In genomic region chr1:1156140-1157032, GRCh38 we compare ENCODE assay signal across 12 cellular contexts. TPM values are rescaled to one million over a fixed set of nuclear protein-coding genes. Genes with fewer than 3 reads are reported as not detected.
DNase-seq lines count a peak whose midpoint lies in the region; ATAC-seq and TF ChIP-seq lines count a peak whose summit lies in the region.
"Had no signal": no experiment of that assay in that cellular context is flagged by ENCODE, and none has a peak within 500 bp of the region (broad histone marks: within the 10 kb centered on the region; RNA-seq: fewer than 3 reads in every experiment).

No MANE protein-coding gene starts in this region.

- no peak for ATAC-seq in T-helper 17 cell
- no peak for ATAC-seq in stimulated activated naive B cell treated with anti-CD40 and anti-IgM and Interleukin-4, amounts not matched to agents 10 μg/mL and 1 μg/mL and 100 μg/mL, for 72 hours (replicated peaks)
- no peak for ATAC-seq in mucosa of descending colon
- ATAC-seq in GM21723 (IDR thresholded peaks at IDR 0.05; ENCODE audit: unreplicated experiment), result no peak

- H3K9me3 ChIP-seq in T-helper 17 cell (ENCODE audit: control insufficient read depth, low read length, poor library complexity, severe bottlenecking), result no peaks in the 10 kb centered on the region
- H3K9me3 ChIP-seq in mucosa of descending colon, result no peaks in the 10 kb centered on the region

- H3K36me3 Mint-ChIP-seq in activated T-cell treated with anti-CD3 and anti-CD28 coated beads, Interleukin-2, amount 50 U/mL, for 24 hours (ENCODE audit: low read depth), result no peaks in the 10 kb centered on the region
- no peaks in the 10 kb centered on the region for H3K36me3 Mint-ChIP-seq in T-helper 17 cell (ENCODE audit: low read depth)
- peaks cover 5 to 11% of the 10 kb centered on the region in 2 donors for H3K36me3 Mint-ChIP-seq in stimulated activated naive B cell treated with anti-CD40 and anti-IgM and Interleukin-4, amounts not matched to agents 10 μg/mL and 1 μg/mL and 100 μg/mL, for 72 hours
- H3K36me3 Mint-ChIP-seq: type B pancreatic cell had no signal

- peak overlapping the region; percentile 41 for H3K4me3 Mint-ChIP-seq in activated T-cell treated with anti-CD3 and anti-CD28 coated beads, Interleukin-2, amount 50 U/mL, for 24 hours
- H3K4me3 Mint-ChIP-seq in T-helper 17 cell, result peak overlapping the region; percentile 77
- peak overlapping the region; percentile 50 to 69 for H3K4me3 Mint-ChIP-seq in stimulated activated naive B cell treated with anti-CD40 and anti-IgM and Interleukin-4, amounts not matched to agents 10 μg/mL and 1 μg/mL and 100 μg/mL, for 72 hours

- no peak overlapping the region for H3K27ac Mint-ChIP-seq in activated T-cell treated with anti-CD3 and anti-CD28 coated beads, Interleukin-2, amount 50 U/mL, for 24 hours
- no peak overlapping the region for H3K27ac Mint-ChIP-seq in T-helper 17 cell
- H3K27ac Mint-ChIP-seq in stimulated activated naive B cell treated with anti-CD40 and anti-IgM and Interleukin-4, amounts not matched to agents 10 μg/mL and 1 μg/mL and 100 μg/mL, for 72 hours, result peak overlapping the region; percentile 59
- H3K27ac Mint-ChIP-seq: type B pancreatic cell had no signal

- H3K27me3 Mint-ChIP-seq in activated T-cell treated with anti-CD3 and anti-CD28 coated beads, Interleukin-2, amount 50 U/mL, for 24 hours, result no peaks in the 10 kb centered on the region
- no peaks in the 10 kb centered on the region for H3K27me3 Mint-ChIP-seq in T-helper 17 cell
- H3K27me3 Mint-ChIP-seq in stimulated activated naive B cell treated with anti-CD40 and anti-IgM and Interleukin-4, amounts not matched to agents 10 μg/mL and 1 μg/mL and 100 μg/mL, for 72 hours, result no peaks in the 10 kb centered on the region
- H3K27me3 Mint-ChIP-seq: type B pancreatic cell had no signal

- no peak for DNase-seq in activated T-cell treated with anti-CD3 and anti-CD28 coated beads, Interleukin-2, amount 50 U/mL, for 24 hours
- no peak for DNase-seq in activated T-cell treated with anti-CD3 and anti-CD28 coated beads, Interleukin-2, amount 50 U/mL, for 1 hour
- DNase-seq in T-helper 17 cell, result no peak
- DNase-seq in head of caudate nucleus, result peak in 35 of 42 donors; percentile 11 to 77 (median 35)
- no peak for DNase-seq in stimulated activated naive B cell treated with anti-CD40 and anti-IgM and Interleukin-4, amounts not matched to agents 10 μg/mL and 1 μg/mL and 100 μg/mL, for 72 hours
- DNase-seq in GOT3 (lab: John Stamatoyannopoulos, UW), result no peak
- DNase-seq in mucosa of descending colon, result no peak
- DNase-seq: DMS 273 treated with DMSO at 0.1 percent for 48 hours, SW 1271 had no signal

- TF ChIP-seq CTCF in mucosa of descending colon (IDR thresholded peaks at IDR 0.05), result no peak

- H3K36me3 ChIP-seq in mucosa of descending colon (ENCODE audit: low read depth), result no peaks in the 10 kb centered on the region

- H3K4me1 ChIP-seq in mucosa of descending colon (ENCODE audit: low read depth), result peaks cover 25% of the 10 kb centered on the region

- intact Hi-C loops in head of caudate nucleus (cut with DNase I) (no loop called here), mucosa of descending colon (cut with DNase I, micrococcal nuclease) (no loop called here)

- no peak overlapping the region for H3K4me3 ChIP-seq in mucosa of descending colon

- no peaks in the 10 kb centered on the region for H3K4me1 Mint-ChIP-seq in activated T-cell treated with anti-CD3 and anti-CD28 coated beads, Interleukin-2, amount 50 U/mL, for 24 hours (ENCODE audit: low read depth)
- H3K4me1 Mint-ChIP-seq in T-helper 17 cell, result no peaks in the 10 kb centered on the region
- H3K4me1 Mint-ChIP-seq in stimulated activated naive B cell treated with anti-CD40 and anti-IgM and Interleukin-4, amounts not matched to agents 10 μg/mL and 1 μg/mL and 100 μg/mL, for 72 hours, result peaks cover 9 to 28% of the 10 kb centered on the region in 2 donors

- H3K9me3 Mint-ChIP-seq in activated T-cell treated with anti-CD3 and anti-CD28 coated beads, Interleukin-2, amount 50 U/mL, for 24 hours, result peaks cover 21% of the 10 kb centered on the region
- peaks cover 16 to 19% of the 10 kb centered on the region in 2 donors for H3K9me3 Mint-ChIP-seq in stimulated activated naive B cell treated with anti-CD40 and anti-IgM and Interleukin-4, amounts not matched to agents 10 μg/mL and 1 μg/mL and 100 μg/mL, for 72 hours

RNA-seq across cellular contexts. Expression of gene TTLL10, which starts 17.3 kb away (rescaled TPM):
- total RNA-seq in T-helper 17 cell (1 to 10 TPM in 1 of 2 donors, under 1 TPM in 1; 0.86 to 2.5 TPM), mucosa of descending colon (1 to 10 TPM in 2 of 3 donors, under 1 TPM in 1; 0.32 to 4.4 (median 1.8) TPM)
- total RNA-seq: foreskin keratinocyte had no signal

RNA-seq across cellular contexts. Expression of gene C1orf159, which starts 40.5 kb away (rescaled TPM):
- total RNA-seq in T-helper 17 cell, result 10 to 100 TPM; 13.4 to 17.1 TPM
- total RNA-seq in mucosa of descending colon, result 10 to 100 TPM; 18.4 to 25.3 (median 24.0) TPM

RNA-seq across cellular contexts. Expression of gene TNFRSF18, which starts 50.0 kb away (rescaled TPM):
- total RNA-seq in T-helper 17 cell (10 to 100 TPM; 47.9 to 80.4 TPM), mucosa of descending colon (1 to 10 TPM; 1.6 to 2.2 (median 2.2) TPM)

RNA-seq across cellular contexts. Expression of gene TNFRSF4, which starts 57.6 kb away (rescaled TPM):
- total RNA-seq in T-helper 17 cell (100 to 1,000 TPM in 1 of 2 donors, 10 to 100 TPM in 1; 94.7 to 127 TPM), mucosa of descending colon (1 to 10 TPM in 1 of 3 donors, under 1 TPM in 2; 0.69 to 1.2 (median 0.80) TPM)
- total RNA-seq: foreskin keratinocyte had no signal

Comparison
In these comparisons a context has a peak if more than half of its experiments do, and no peak if none do; other contexts are left out.
1. DNase-seq: peak in head of caudate nucleus (35 of 42); none in activated T-cell treated with anti-CD3 and anti-CD28 coated beads, Interleukin-2, amount 50 U/mL, for 24 hours (single experiment), activated T-cell treated with anti-CD3 and anti-CD28 coated beads, Interleukin-2, amount 50 U/mL, for 1 hour (single experiment), T-helper 17 cell (0 of 3), stimulated activated naive B cell treated with anti-CD40 and anti-IgM and Interleukin-4, amounts not matched to agents 10 μg/mL and 1 μg/mL and 100 μg/mL, for 72 hours (single experiment), GOT3 (single experiment) and mucosa of descending colon (0 of 3).
2. RNA of gene TNFRSF18, which starts 50.0 kb away (total RNA-seq): 47.9 to 80.4 TPM in T-helper 17 cell; 1.6 to 2.2 TPM in mucosa of descending colon; every median in the first group is over 10 times any median in the second.
3. Peak in every context shown above with its lines, with median percentiles within 50 percentile points of each other: H3K4me3 Mint-ChIP-seq.